13 cellular contexts compared by ENCODE assay signal in genomic region chr6:72683797-72684196, GRCh38.
DNase-seq lines count a peak whose midpoint lies in the region; ATAC-seq and TF ChIP-seq lines count a peak whose summit lies in the region.
"Had no signal": no experiment of that assay in that cellular context is flagged by ENCODE, and none has a peak within 500 bp of the region (broad histone marks: within the 10 kb centered on the region; RNA-seq: fewer than 3 reads in every experiment).

No MANE protein-coding gene starts in this region.

- no peak for DNase-seq in A673 (ENCODE audit: low spot score)
- no peak for DNase-seq in CD8-positive, alpha-beta T cell
- no peak for DNase-seq in NCI-H146 treated with DMSO at 0.1 percent for 48 hours (lab: John Stamatoyannopoulos, UW; ENCODE audit: unreplicated experiment)
- DNase-seq in HUDEP-2 (lab: John Stamatoyannopoulos, UW; ENCODE audit: unreplicated experiment in 76 of 76), result no peak
- DNase-seq: activated CD4-positive, CD25-positive, alpha-beta regulatory T cell; activated naive CD4-positive, alpha-beta T cell treated with anti-CD3 and anti-CD28 coated beads for 36 hours; BE2C; left colon; testis had no signal

- H3K9me3 ChIP-seq in A673 (ENCODE audit: low read depth, low read length, poor library complexity, severe bottlenecking), result no peaks in the 10 kb centered on the region
- H3K9me3 ChIP-seq in CD8-positive, alpha-beta T cell (ENCODE audit: low read length), result no peaks in the 10 kb centered on the region
- H3K9me3 ChIP-seq: BE2C, testis had no signal

- BruUV-seq in A673 (replicated peaks; lab: Mats Ljungman, UMichigan), result no TSS peak

- peak; percentile 90 for ATAC-seq in GM18498 (IDR thresholded peaks at IDR 0.05; ENCODE audit: unreplicated experiment)
- peak; percentile 96 for ATAC-seq in GM19395 (IDR thresholded peaks at IDR 0.05; ENCODE audit: unreplicated experiment)
- ATAC-seq in HG02798 (IDR thresholded peaks at IDR 0.05; ENCODE audit: poor library complexity, unreplicated experiment), result peak; percentile 95
- ATAC-seq in HG03460 (IDR thresholded peaks at IDR 0.05; ENCODE audit: unreplicated experiment), result peak; percentile 89
- ATAC-seq in CD8-positive, alpha-beta T cell, result no peak
- ATAC-seq: left colon had no signal

- H3K4me3 Mint-ChIP-seq in CD8-positive, alpha-beta T cell, result no peak overlapping the region
- H3K4me3 Mint-ChIP-seq: activated naive CD4-positive, alpha-beta T cell treated with anti-CD3 and anti-CD28 coated beads for 36 hours had no signal

- H3K27me3 Mint-ChIP-seq in CD8-positive, alpha-beta T cell (ENCODE audit: low read depth), result no peaks in the 10 kb centered on the region

- H3K27me3 ChIP-seq in A673 (replicated peaks; ENCODE audit: insufficient read depth, low read depth, low read length, poor library complexity), result no peaks in the 10 kb centered on the region
- no peaks in the 10 kb centered on the region for H3K27me3 ChIP-seq in CD8-positive, alpha-beta T cell (ENCODE audit: insufficient read depth, low read length)
- H3K27me3 ChIP-seq: BE2C, testis had no signal

- H3K4me1 Mint-ChIP-seq in CD8-positive, alpha-beta T cell (ENCODE audit: low read depth), result no peaks in the 10 kb centered on the region

- intact Hi-C loops in A673 (cut with micrococcal nuclease; ENCODE audit: unreplicated experiment), result no loop called here
- intact Hi-C loops in CD8-positive, alpha-beta T cell (cut with DNase I, micrococcal nuclease), result no loop called here

- POLR2A ChIA-PET in A673 (lab: Charles Lee; ENCODE audit: low non-redundant PET), result no interaction called here
- POLR2A ChIA-PET in CD8-positive, alpha-beta T cell (lab: Charles Lee), result no interaction called here

- H3K27ac Mint-ChIP-seq in CD8-positive, alpha-beta T cell, result no peak overlapping the region
- H3K27ac Mint-ChIP-seq: activated naive CD4-positive, alpha-beta T cell treated with anti-CD3 and anti-CD28 coated beads for 36 hours had no signal

- no peaks in the 10 kb centered on the region for H3K36me3 ChIP-seq in A673 (ENCODE audit: insufficient read depth, low read length, poor library complexity, severe bottlenecking)
- H3K36me3 ChIP-seq in CD8-positive, alpha-beta T cell (ENCODE audit: insufficient read depth, low read length), result no peaks in the 10 kb centered on the region
- H3K36me3 ChIP-seq: BE2C had no signal

- no peaks in the 10 kb centered on the region for H3K9me3 Mint-ChIP-seq in CD8-positive, alpha-beta T cell
- H3K9me3 Mint-ChIP-seq: activated naive CD4-positive, alpha-beta T cell treated with anti-CD3 and anti-CD28 coated beads for 36 hours had no signal

- no peak overlapping the region for H3K27ac ChIP-seq in A673 (ENCODE audit: low read depth, low read length, poor library complexity, severe bottlenecking)
- no peak overlapping the region for H3K27ac ChIP-seq in CD8-positive, alpha-beta T cell (ENCODE audit: low read depth, low read length)
- H3K27ac ChIP-seq: testis had no signal

- no peak for TF ChIP-seq CTCF in A673 (conservative IDR thresholded peaks at IDR 0.05; ENCODE audit: low read depth, low read length)
- no peak for TF ChIP-seq CTCF in CD8-positive, alpha-beta T cell (IDR thresholded peaks at IDR 0.05)

- H3K4me1 ChIP-seq in A673 (ENCODE audit: insufficient read depth, low read length, poor library complexity, severe bottlenecking), result no peaks in the 10 kb centered on the region
- H3K4me1 ChIP-seq in CD8-positive, alpha-beta T cell (ENCODE audit: insufficient read depth, low read length), result no peaks in the 10 kb centered on the region
- H3K4me1 ChIP-seq: BE2C, testis had no signal

- CTCF ChIA-PET in A673 (lab: Charles Lee), result no interaction called here
- CTCF ChIA-PET in CD8-positive, alpha-beta T cell (lab: Charles Lee), result interaction anchor here (0.6 kb wide), 1 partner anchor 894 kb away, joined by 5 read pairs; no protein-coding TSS in a partner anchor

- H3K36me3 Mint-ChIP-seq in CD8-positive, alpha-beta T cell, result peaks cover 10% of the 10 kb centered on the region

- H3K4me3 ChIP-seq in A673 (ENCODE audit: low read depth, low read length, poor library complexity, severe bottlenecking), result no peak overlapping the region
- no peak overlapping the region for H3K4me3 ChIP-seq in CD8-positive, alpha-beta T cell (ENCODE audit: low read depth, low read length)
- H3K4me3 ChIP-seq: testis had no signal
